Comparison of ENCODE assay signal across 15 cellular contexts in the genomic region with DNA sequence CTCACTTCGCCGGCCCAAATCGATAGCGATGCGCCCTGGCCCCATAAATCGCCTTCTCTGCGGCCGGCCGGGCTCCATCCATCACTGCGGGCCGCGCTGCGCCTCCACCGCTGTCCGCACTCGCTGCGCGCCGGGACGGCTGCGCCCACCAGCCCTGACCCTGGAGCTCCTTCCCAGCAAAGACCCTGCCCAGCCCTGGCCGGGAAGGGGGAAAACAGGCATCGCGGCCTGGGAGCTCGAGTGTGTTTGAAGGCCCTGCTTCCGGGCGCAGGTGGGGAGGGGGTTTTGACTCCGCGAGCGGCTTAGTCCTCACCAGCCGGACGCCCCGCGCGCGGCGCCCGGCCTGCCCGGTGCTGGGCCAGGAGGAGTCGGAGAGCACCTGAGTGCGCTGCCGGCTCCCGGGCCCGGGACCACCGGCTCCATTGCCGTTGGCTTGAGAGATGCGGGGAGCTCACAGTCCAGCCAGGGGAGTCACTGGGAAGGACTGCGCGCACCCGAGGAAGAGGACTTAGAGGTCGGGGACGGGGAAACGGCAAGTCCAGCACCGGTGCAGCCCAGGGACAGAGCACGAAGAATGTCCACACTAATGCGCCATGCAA. TPM values are rescaled to one million over a fixed set of nuclear protein-coding genes. Genes with fewer than 3 reads are reported as not detected.
A peak's percentile ranks its signal among the peaks of the same experiment; 100 is the strongest.
DNase-seq lines count a peak whose midpoint lies in the region; ATAC-seq and TF ChIP-seq lines count a peak whose summit lies in the region.
"Had no signal": no experiment of that assay in that cellular context is flagged by ENCODE, and none has a peak within 500 bp of the region (broad histone marks: within the 10 kb centered on the region; RNA-seq: fewer than 3 reads in every experiment).

No MANE protein-coding gene starts in this region.

- TF ChIP-seq EP300 in suprapubic skin (IDR thresholded peaks at IDR 0.05) = no peak

- peaks cover 26% of the 10 kb centered on the region for H3K4me1 Mint-ChIP-seq in brain

- no peak overlapping the region for H3K27ac Mint-ChIP-seq in brain
- H3K27ac Mint-ChIP-seq: T-helper 2 cell treated with Interferon-gamma antibody and Interleukin-4, amounts not matched to agents 5 μg/mL and 100 μg/mL, for 36 hours had no signal

- TF ChIP-seq CTCF in heart right ventricle (IDR thresholded peaks at IDR 0.05) = no peak
- TF ChIP-seq CTCF in brain (conservative IDR thresholded peaks at IDR 0.05) = no peak
- TF ChIP-seq CTCF in suprapubic skin (IDR thresholded peaks at IDR 0.05) = no peak
- no peak for TF ChIP-seq CTCF in prostate gland (IDR thresholded peaks at IDR 0.05)

- no peaks in the 10 kb centered on the region for H3K9me3 Mint-ChIP-seq in brain
- H3K9me3 Mint-ChIP-seq: T-helper 2 cell treated with Interferon-gamma antibody and Interleukin-4, amounts not matched to agents 5 μg/mL and 100 μg/mL, for 36 hours had no signal

- H3K4me1 ChIP-seq in heart right ventricle (peaks cover 2 to 26% (median 17%) of the 10 kb centered on the region in 9 donors), suprapubic skin (peaks cover 31% of the 10 kb centered on the region), prostate gland (replicated peaks) (no peaks in the 10 kb centered on the region)

- peak overlapping the region in 6 of 10 donors; percentile 13 to 37 (median 20) for H3K4me3 ChIP-seq in heart right ventricle
- H3K4me3 ChIP-seq in suprapubic skin = peak overlapping the region; percentile 23
- H3K4me3 ChIP-seq in prostate gland = no peak overlapping the region

- intact Hi-C loops in heart right ventricle (cut with DNase I) (no loop called here), Right ventricle myocardium superior (cut with DNase I) (no loop called here), prostate gland (cut with DNase I) (no loop called here)

- H3K27ac ChIP-seq in heart right ventricle (no peak overlapping the region), suprapubic skin (no peak overlapping the region), prostate gland (no peak overlapping the region)
- H3K27ac ChIP-seq: esophagus squamous epithelium, parathyroid adenoma, testis had no signal

- TF ChIP-seq POLR2A in suprapubic skin (IDR thresholded peaks at IDR 0.05) (no peak), prostate gland (IDR thresholded peaks at IDR 0.05) (no peak)

- peak overlapping the region; percentile 58 to 84 (median 80) for H3K4me3 Mint-ChIP-seq in brain
- H3K4me3 Mint-ChIP-seq: T-helper 2 cell treated with Interferon-gamma antibody and Interleukin-4, amounts not matched to agents 5 μg/mL and 100 μg/mL, for 36 hours had no signal

- 1 to 3% methylated on average over 56 of the region's 56 CpGs for WGBS in heart right ventricle, 2 donors
- WGBS in suprapubic skin = 25% methylated on average over 31 of the region's 56 CpGs
- 13% methylated on average over 43 of the region's 56 CpGs for WGBS in prostate gland

- DNase-seq in heart right ventricle = no peak
- no peak for DNase-seq in Right ventricle myocardium superior
- DNase-seq in kidney tubule cell (ENCODE audit: low spot score) = peak; percentile 33
- no peak for DNase-seq in suprapubic skin (ENCODE audit: low spot score in 2 of 2)
- DNase-seq in inferior parietal cortex (ENCODE audit: extremely low spot score) = no peak
- DNase-seq in prostate gland (ENCODE audit: low spot score) = no peak
- DNase-seq: EL, esophagus squamous epithelium, left colon, NCI-H146, testis had no signal

- H3K27me3 Mint-ChIP-seq in brain = peaks cover 93% of the 10 kb centered on the region

- no peaks in the 10 kb centered on the region for H3K36me3 Mint-ChIP-seq in brain

- H3K27me3 ChIP-seq in heart right ventricle = peaks cover 18 to 84% (median 63%) of the 10 kb centered on the region in 7 donors
- peaks cover 62% of the 10 kb centered on the region for H3K27me3 ChIP-seq in suprapubic skin
- H3K27me3 ChIP-seq in prostate gland (replicated peaks; ENCODE audit: insufficient read depth) = peaks cover 23% of the 10 kb centered on the region
- H3K27me3 ChIP-seq: testis had no signal

- ATAC-seq in heart right ventricle (peak in 3 of 8 donors; percentile 24 to 38 (median 37)), Right ventricle myocardium superior (ENCODE audit: poor library complexity) (no peak), HG03520 (IDR thresholded peaks at IDR 0.05; ENCODE audit: unreplicated experiment) (no peak)

- no peaks in the 10 kb centered on the region for H3K9me3 ChIP-seq in heart right ventricle
- H3K9me3 ChIP-seq in suprapubic skin = no peaks in the 10 kb centered on the region
- no peaks in the 10 kb centered on the region for H3K9me3 ChIP-seq in prostate gland
- H3K9me3 ChIP-seq: esophagus squamous epithelium, testis had no signal

- no peaks in the 10 kb centered on the region for H3K36me3 ChIP-seq in heart right ventricle
- no peaks in the 10 kb centered on the region for H3K36me3 ChIP-seq in suprapubic skin
- H3K36me3 ChIP-seq in prostate gland = no peaks in the 10 kb centered on the region
- H3K36me3 ChIP-seq: esophagus squamous epithelium had no signal

RNA-seq across cellular contexts. Expression of a gene that starts 1.1 kb away (rescaled TPM):
- total RNA-seq in heart right ventricle (1 to 10 TPM in 1 of 10 donors, under 1 TPM in 7, not detected in 2; 0.08 to 2.0 (median 0.41) TPM), Right ventricle myocardium superior (0.35 TPM), suprapubic skin (1 to 10 TPM; 2.3 to 7.7 (median 5.6) TPM), prostate gland (1 to 10 TPM; 1.0 to 3.8 TPM)
- polyA plus RNA-seq in heart right ventricle (under 1 TPM in 1 of 2 donors, not detected in 1; 0.35 TPM), brain (ENCODE audit: insufficient read depth, low read depth, low replicate concordance) (2.4 TPM)

Comparison
In these comparisons a context has a peak if more than half of its experiments do, and no peak if none do; other contexts are left out.
1. H3K4me3 ChIP-seq: peak in heart right ventricle (6 of 10) and suprapubic skin (single experiment); none in prostate gland (0 of 2).